11 cellular contexts compared by ENCODE assay signal in the genomic region with DNA sequence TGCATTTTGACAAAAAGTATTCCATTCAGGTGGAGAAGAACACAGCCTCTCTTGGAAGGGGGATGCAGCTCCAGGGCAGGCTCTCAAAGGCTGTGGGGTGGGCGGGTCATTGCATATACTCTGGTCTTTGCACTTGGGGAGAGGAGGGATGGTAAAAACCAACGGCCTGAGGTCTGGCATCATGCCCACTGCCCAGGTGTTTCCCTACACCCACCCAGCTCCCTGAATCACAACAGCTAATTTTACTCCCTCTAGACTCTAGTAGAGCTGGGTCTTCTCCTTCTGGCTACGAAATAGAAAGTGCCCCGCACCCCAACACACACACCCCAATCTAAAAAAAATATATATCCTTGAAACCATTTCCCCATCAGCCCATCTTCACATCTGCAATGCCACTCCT. TPM values are rescaled to one million over a fixed set of nuclear protein-coding genes. Genes with fewer than 3 reads are reported as not detected.
DNase-seq lines count a peak whose midpoint lies in the region; ATAC-seq and TF ChIP-seq lines count a peak whose summit lies in the region.
"Had no signal": no experiment of that assay in that cellular context is flagged by ENCODE, and none has a peak within 500 bp of the region (broad histone marks: within the 10 kb centered on the region; RNA-seq: fewer than 3 reads in every experiment).

No MANE protein-coding gene starts in this region.

- peaks cover 0 to 3% (median 0%) of the 10 kb centered on the region in 4 donors for H3K27me3 ChIP-seq in upper lobe of left lung

- POLR2A ChIA-PET in activated naive CD8-positive, alpha-beta T cell treated with anti-CD3 and anti-CD28 coated beads, Interleukin-2, amount 10 ng/mL, durations not matched to agents 7 days and 5 days (lab: Charles Lee), result no interaction called here

- peak overlapping the region; percentile 73 for H3K4me3 Mint-ChIP-seq in activated T-cell treated with anti-CD3 and anti-CD28 coated beads, Interleukin-2, amount 50 U/mL, for 72 hours
- H3K4me3 Mint-ChIP-seq in activated naive CD8-positive, alpha-beta T cell treated with anti-CD3 and anti-CD28 coated beads, Interleukin-2, amount 10 ng/mL, durations not matched to agents 7 days and 5 days, result peak overlapping the region; percentile 67

- H3K27ac ChIP-seq in upper lobe of left lung, result no peak overlapping the region

- H3K36me3 ChIP-seq in upper lobe of left lung, result no peaks in the 10 kb centered on the region

- WGBS in upper lobe of left lung, 2 donors, result 51 to 58% methylated on average over 4 of the region's 4 CpGs

- no peak for ATAC-seq in activated T-cell treated with anti-CD3 and anti-CD28 coated beads, Interleukin-2, amount 50 U/mL, for 72 hours (replicated peaks in 1 of 2)
- no peak for ATAC-seq in activated naive CD8-positive, alpha-beta T cell treated with anti-CD3 and anti-CD28 coated beads, Interleukin-2, amount 10 ng/mL, durations not matched to agents 7 days and 5 days (ENCODE audit: low read depth)
- ATAC-seq in upper lobe of left lung (ENCODE audit: low FRiP score in 2 of 2) (no peak), HG03045 (IDR thresholded peaks at IDR 0.05; ENCODE audit: unreplicated experiment) (no peak), GM21528 (IDR thresholded peaks at IDR 0.05; ENCODE audit: low FRiP score, unreplicated experiment) (no peak)

- H3K27me3 Mint-ChIP-seq in activated T-cell treated with anti-CD3 and anti-CD28 coated beads, Interleukin-2, amount 50 U/mL, for 72 hours (ENCODE audit: low read depth), result peaks cover 46% of the 10 kb centered on the region
- H3K27me3 Mint-ChIP-seq in activated naive CD8-positive, alpha-beta T cell treated with anti-CD3 and anti-CD28 coated beads, Interleukin-2, amount 10 ng/mL, durations not matched to agents 7 days and 5 days, result peaks cover 58% of the 10 kb centered on the region

- H3K4me1 ChIP-seq in upper lobe of left lung, result peaks cover 0 to 14% (median 8%) of the 10 kb centered on the region in 4 donors

- peak overlapping the region in 3 of 4 donors; percentile 41 to 53 (median 52) for H3K4me3 ChIP-seq in upper lobe of left lung

- no peaks in the 10 kb centered on the region for H3K9me3 ChIP-seq in upper lobe of left lung

- H3K27ac Mint-ChIP-seq in activated T-cell treated with anti-CD3 and anti-CD28 coated beads, Interleukin-2, amount 50 U/mL, for 72 hours, result no peak overlapping the region
- no peak overlapping the region for H3K27ac Mint-ChIP-seq in activated naive CD8-positive, alpha-beta T cell treated with anti-CD3 and anti-CD28 coated beads, Interleukin-2, amount 10 ng/mL, durations not matched to agents 7 days and 5 days

- H3K9me3 Mint-ChIP-seq in activated T-cell treated with anti-CD3 and anti-CD28 coated beads, Interleukin-2, amount 50 U/mL, for 72 hours, result no peaks in the 10 kb centered on the region
- H3K9me3 Mint-ChIP-seq in activated naive CD8-positive, alpha-beta T cell treated with anti-CD3 and anti-CD28 coated beads, Interleukin-2, amount 10 ng/mL, durations not matched to agents 7 days and 5 days, result no peaks in the 10 kb centered on the region

- TF ChIP-seq POLR2A in upper lobe of left lung (IDR thresholded peaks at IDR 0.05), result no peak

- no peak for DNase-seq in activated T-cell treated with anti-CD3 and anti-CD28 coated beads, Interleukin-2, amount 50 U/mL, for 72 hours
- DNase-seq in activated T-cell treated with anti-CD3 and anti-CD28 coated beads, Interleukin-2, amount 50 U/mL, for 1 hour, result no peak
- DNase-seq in activated naive CD8-positive, alpha-beta T cell treated with anti-CD3 and anti-CD28 coated beads, Interleukin-2, amount 10 ng/mL, durations not matched to agents 7 days and 5 days, result no peak
- DNase-seq in kidney tubule cell (ENCODE audit: low spot score), result peak; percentile 17
- DNase-seq in upper lobe of left lung, result no peak
- DNase-seq in NCI-H1436 treated with DMSO at 0.1 percent for 48 hours (lab: John Stamatoyannopoulos, UW), result no peak
- DNase-seq: activated CD8-positive, alpha-beta memory T cell treated with anti-CD3 and anti-CD28 coated beads, Interleukin-2, amount 50 U/mL, for 48 hours; DMS153 had no signal

- TF ChIP-seq CTCF in upper lobe of left lung (IDR thresholded peaks at IDR 0.05), result no peak

- peaks cover 9% of the 10 kb centered on the region for H3K4me1 Mint-ChIP-seq in activated T-cell treated with anti-CD3 and anti-CD28 coated beads, Interleukin-2, amount 50 U/mL, for 72 hours (ENCODE audit: low read depth)
- H3K4me1 Mint-ChIP-seq in activated naive CD8-positive, alpha-beta T cell treated with anti-CD3 and anti-CD28 coated beads, Interleukin-2, amount 10 ng/mL, durations not matched to agents 7 days and 5 days, result peaks cover 5% of the 10 kb centered on the region

- TF ChIP-seq EP300 in upper lobe of left lung (IDR thresholded peaks at IDR 0.05), result no peak

- no peaks in the 10 kb centered on the region for H3K36me3 Mint-ChIP-seq in activated T-cell treated with anti-CD3 and anti-CD28 coated beads, Interleukin-2, amount 50 U/mL, for 72 hours (ENCODE audit: insufficient read depth in 2 of 2)
- H3K36me3 Mint-ChIP-seq in activated naive CD8-positive, alpha-beta T cell treated with anti-CD3 and anti-CD28 coated beads, Interleukin-2, amount 10 ng/mL, durations not matched to agents 7 days and 5 days, result no peaks in the 10 kb centered on the region

RNA-seq across cellular contexts. Expression of gene MYLK, which starts 1.0 kb away (rescaled TPM):
- total RNA-seq in activated T-cell treated with anti-CD3 and anti-CD28 coated beads, Interleukin-2, amount 50 U/mL, for 72 hours, result not detected
- under 1 TPM in 1 of 2 experiments, not detected in 1; 0.11 TPM for total RNA-seq in activated naive CD8-positive, alpha-beta T cell treated with anti-CD3 and anti-CD28 coated beads, Interleukin-2, amount 10 ng/mL, durations not matched to agents 7 days and 5 days
- 100 to 1,000 TPM; 105 to 378 (median 160) TPM for total RNA-seq in upper lobe of left lung
- total RNA-seq: OCI-LY7 had no signal

Comparison
In these comparisons a context has a peak if more than half of its experiments do, and no peak if none do; other contexts are left out.
1. RNA of gene MYLK, which starts 1.0 kb away (total RNA-seq): 105 to 378 TPM in upper lobe of left lung; 0.11 TPM in activated naive CD8-positive, alpha-beta T cell treated with anti-CD3 and anti-CD28 coated beads, Interleukin-2, amount 10 ng/mL, durations not matched to agents 7 days and 5 days and not detected in activated T-cell treated with anti-CD3 and anti-CD28 coated beads, Interleukin-2, amount 50 U/mL, for 72 hours; every median in the first group is over 10 times any median in the second.